In genomic region chrX:1506916-1507315, GRCh38 we compare ENCODE assay signal across 13 cellular contexts. TPM values are rescaled to one million over a fixed set of nuclear protein-coding genes. Genes with fewer than 3 reads are reported as not detected.
"Had no signal": no experiment of that assay in that cellular context is flagged by ENCODE, and none has a peak within 500 bp of the region (broad histone marks: within the 10 kb centered on the region; RNA-seq: fewer than 3 reads in every experiment).

No MANE protein-coding gene starts in this region.

- ATAC-seq: left colon had no signal

- DNase-seq: activated CD4-positive, alpha-beta T cell treated with anti-CD3 and anti-CD28 coated beads for 1 hour; activated effector memory CD4-positive, alpha-beta T cell treated with anti-CD3 and anti-CD28 coated beads, Interleukin-2, amount 50 U/mL, for 16 hours; activated naive CD8-positive, alpha-beta T cell treated with anti-CD3 and anti-CD28 coated beads for 36 hours; activated T-cell treated with anti-CD3 and anti-CD28 coated beads, Interleukin-2, amount 50 U/mL, for 1 hour; anterior cingulate cortex; left colon; nucleus accumbens; stimulated activated CD4-positive, alpha-beta T cell treated with anti-CD3 and anti-CD28 coated beads, Interleukin-4, amount 100 ng/mL, for 1 hour had no signal

- FAIRE-seq: urothelium cell line had no signal

- H3K36me3 ChIP-seq: thoracic aorta had no signal

- H3K9me3 ChIP-seq: thoracic aorta had no signal

- H3K27ac ChIP-seq: dorsolateral prefrontal cortex, thoracic aorta had no signal

- H3K4me3 ChIP-seq: dorsolateral prefrontal cortex, lung, thoracic aorta had no signal

RNA-seq across cellular contexts. Expression of gene P2RY8, which starts 30.1 kb away (rescaled TPM):
- total RNA-seq: pulmonary artery endothelial cell had no signal
